Comparison of ENCODE assay signal across 24 cellular contexts in genomic region chr7:94483843-94484242, GRCh38.
"Had no signal": no experiment of that assay in that cellular context is flagged by ENCODE, and none has a peak within 500 bp of the region (broad histone marks: within the 10 kb centered on the region; RNA-seq: fewer than 3 reads in every experiment).

No MANE protein-coding gene starts in this region.

- H3K4me2 ChIP-seq: smooth muscle cell had no signal

- ATAC-seq: esophagus mucosa; left ventricle myocardium superior; lower lobe of right lung; naive thymus-derived CD8-positive, alpha-beta T cell; pancreas; sciatic nerve; stimulated activated effector memory CD8-positive, alpha-beta T cell treated with anti-CD3 and anti-CD28 coated beads, Interleukin-12 subunit alpha, Interleukin-12 subunit beta, amount 100 ng/mL, for 72 hours had no signal

- FAIRE-seq: frontal cortex, keratinocyte, pancreas had no signal

- H3K36me3 ChIP-seq: colonic mucosa, lower lobe of right lung, pancreas, stomach, thyroid gland, vagina had no signal

- H3K4me1 ChIP-seq: colonic mucosa, lower lobe of right lung, pancreas, stomach, thyroid gland, vagina had no signal

- DNase-seq: colonic mucosa; effector CD8-positive, alpha-beta T cell; endodermal cell; head of caudate nucleus; left ventricle myocardium superior; lower lobe of right lung; naive thymus-derived CD8-positive, alpha-beta T cell; occipital lobe; pancreas; stimulated activated CD4-positive, alpha-beta T cell treated with anti-CD3 and anti-CD28 coated beads, Interleukin-12 subunit alpha, Interleukin-12 subunit beta, amount 100 ng/mL, for 4 hours; stimulated activated CD4-positive, alpha-beta T cell treated with anti-CD3 and anti-CD28 coated beads, Interleukin-2, amount 100 ng/mL, for 24 hours; stimulated activated CD4-positive, alpha-beta T cell treated with anti-CD3 and anti-CD28 coated beads, Interleukin-4, amount 100 ng/mL, for 24 hours; stimulated activated naive CD4-positive, alpha-beta T cell treated with Interleukin-2 at 50 U/mL for 16 hours; stomach; thyroid gland; trophoblast cell had no signal

- H3K27me3 ChIP-seq: colonic mucosa, pancreas, stomach, thyroid gland, vagina had no signal

- H3K9me3 ChIP-seq: colonic mucosa, lower lobe of right lung, pancreas, stomach, thyroid gland, vagina had no signal

- H3K27ac ChIP-seq: colonic mucosa, epithelial cell of prostate, lower lobe of right lung, pancreas, stomach, thyroid gland, vagina had no signal

- H3K4me3 ChIP-seq: colonic mucosa, lower lobe of right lung, pancreas, smooth muscle cell, stomach, thyroid gland, vagina had no signal
